ENCODE assay signal across 22 cellular contexts in the genomic region with DNA sequence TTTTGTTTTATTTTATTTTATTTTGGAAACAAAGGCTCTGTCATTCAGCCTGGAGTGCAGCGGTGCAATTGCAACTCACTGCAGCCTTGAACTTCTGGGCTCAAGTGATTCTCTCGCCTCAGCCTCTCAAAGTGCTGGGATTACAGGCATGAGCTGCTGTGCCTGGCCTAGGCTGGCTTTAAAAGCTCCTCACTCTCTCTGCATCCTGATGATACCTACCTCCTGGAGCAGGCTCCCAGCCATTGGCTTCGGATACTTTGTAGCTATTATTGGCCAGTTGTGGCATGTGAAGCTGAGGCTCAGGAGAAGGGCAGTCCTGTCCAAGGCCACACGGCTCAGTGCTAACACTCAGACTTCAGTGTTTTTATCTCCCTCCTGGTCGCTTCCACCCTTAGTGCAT.
DNase-seq lines count a peak whose midpoint lies in the region; ATAC-seq, FAIRE-seq and TF ChIP-seq lines count a peak whose summit lies in the region.
"Had no signal": no experiment of that assay in that cellular context is flagged by ENCODE, and none has a peak within 500 bp of the region (broad histone marks: within the 10 kb centered on the region; RNA-seq: fewer than 3 reads in every experiment).

No MANE protein-coding gene starts in this region.

- ATAC-seq in HepG2, result peak; percentile 12
- ATAC-seq in right lobe of liver, result no peak
- ATAC-seq in Panc1, result peak; percentile 40
- ATAC-seq in T-helper 17 cell, result no peak

- peaks cover 2% of the 10 kb centered on the region for H3K36me3 Mint-ChIP-seq in T-helper 17 cell (ENCODE audit: low read depth)
- no peaks in the 10 kb centered on the region for H3K36me3 Mint-ChIP-seq in T-helper 2 cell treated with Interferon-gamma antibody and Interleukin-4, amounts not matched to agents 5 μg/mL and 100 μg/mL, for 36 hours (ENCODE audit: low read depth)
- H3K36me3 Mint-ChIP-seq: CD4-positive, CD25-positive, alpha-beta regulatory T cell; CD8-positive, alpha-beta memory T cell had no signal

- no peak for TF ChIP-seq RAD21 in HepG2 (CRISPR knock-in tag; IDR thresholded peaks at IDR 0.05)

- no peak overlapping the region for H2AFZ ChIP-seq in HepG2 (ENCODE audit: low read length)
- H2AFZ ChIP-seq: GM23248 had no signal

- H4K8ac ChIP-seq in mesendoderm (ENCODE audit: low read depth, low read length), result no peak overlapping the region

- H2AK5ac ChIP-seq in mesendoderm (ENCODE audit: low read length), result no peak overlapping the region

- POLR2A ChIA-PET in HepG2 (lab: Yijun Ruan, JAX) (interaction anchor here (0.8 to 9.7 kb wide), 6 partner anchors 10 to 154 kb away, joined by 3 to 335 read pairs (median 8); no protein-coding TSS in a partner anchor), Panc1 (lab: Charles Lee) (interaction anchor here (0.5 to 1.2 kb wide), 4 partner anchors 10 to 284 kb away, joined by 3 to 4 read pairs (median 4); no protein-coding TSS in a partner anchor)

- H3K79me1 ChIP-seq in mesendoderm (ENCODE audit: low read length), result peaks cover 5% of the 10 kb centered on the region

- in situ Hi-C loops in HepG2 (cut with HindIII; ENCODE audit: extremely low pct_ligation_motif_present, low pct_unique_long_range_greater_than_20kb), result no loop called here
- in situ Hi-C loops in Panc1 (cut with HindIII; ENCODE audit: low pct_unique_long_range_greater_than_20kb, low sequenced_read_pairs), result no loop called here

- H3K23ac ChIP-seq in mesendoderm (ENCODE audit: low read length), result no peak overlapping the region

- H3K4ac ChIP-seq in mesendoderm (ENCODE audit: low read depth, low read length), result no peak overlapping the region

- WGBS in HepG2 (ENCODE audit: low lambda C conversion rate), result 82% methylated on average over 5 of the region's 5 CpGs
- WGBS in right lobe of liver (ENCODE audit: insufficient coverage, low coverage, low lambda C conversion rate, missing lambda C conversion rate), result 96% methylated on average over 4 of the region's 5 CpGs
- no CpG with 5 or more reads among the region's 5 CpGs for WGBS in mesendoderm (ENCODE audit: extremely low coverage, insufficient coverage, low lambda C conversion rate)

- H3K18ac ChIP-seq in mesendoderm (ENCODE audit: low read length), result no peak overlapping the region

- H3K27me3 ChIP-seq in HepG2 (ENCODE audit: control insufficient read depth in 1 of 2, insufficient read depth in 2 of 2, low read length in 2 of 2) (no peaks in the 10 kb centered on the region), right lobe of liver (no peaks in the 10 kb centered on the region), Panc1 (ENCODE audit: control insufficient read depth, insufficient read depth, low read length) (no peaks in the 10 kb centered on the region), mesendoderm (ENCODE audit: insufficient read depth, low read length, poor library complexity) (no peaks in the 10 kb centered on the region)
- H3K27me3 ChIP-seq: BE2C had no signal

- TF ChIP-seq CTCF in HepG2 (CRISPR knock-in tag; IDR thresholded peaks at IDR 0.05) (no peak), right lobe of liver (IDR thresholded peaks at IDR 0.05) (no peak), Panc1 (IDR thresholded peaks at IDR 0.05) (no peak)

- peaks cover 2% of the 10 kb centered on the region for H3K4me1 Mint-ChIP-seq in T-helper 17 cell
- no peaks in the 10 kb centered on the region for H3K4me1 Mint-ChIP-seq in T-helper 2 cell treated with Interferon-gamma antibody and Interleukin-4, amounts not matched to agents 5 μg/mL and 100 μg/mL, for 36 hours (ENCODE audit: low read depth)
- H3K4me1 Mint-ChIP-seq: CD4-positive, CD25-positive, alpha-beta regulatory T cell; CD8-positive, alpha-beta memory T cell had no signal

- no peak for DNase-seq in HepG2 (ENCODE audit: low spot score)
- DNase-seq in right lobe of liver, result no peak
- DNase-seq in Panc1 (ENCODE audit: low read depth, low spot score), result no peak
- peak; percentile 53 for DNase-seq in mesendoderm
- DNase-seq in T-helper 17 cell, result no peak
- no peak for DNase-seq in T-helper 2 cell treated with Interferon-gamma antibody and Interleukin-4, amounts not matched to agents 5 μg/mL and 100 μg/mL, for 36 hours (ENCODE audit: low spot score)
- DNase-seq in DMS79 treated with DMSO at 0.1 percent for 48 hours (lab: John Stamatoyannopoulos, UW), result no peak
- DNase-seq: ACHN; BE2C; CD4-positive, CD25-positive, alpha-beta regulatory T cell; CD8-positive, alpha-beta memory T cell; COR-L47; DMS153; GM23248; HCEC 1CT; HFFc6; KG1 had no signal

- H3K4me3 ChIP-seq in HepG2 (replicated peaks in 1 of 3; ENCODE audit: insufficient read depth in 1 of 3, low read depth in 2 of 3, low read length in 3 of 3) (no peak overlapping the region), right lobe of liver (no peak overlapping the region), Panc1 (ENCODE audit: low read depth in 2 of 2, low read length in 2 of 2) (no peak overlapping the region), mesendoderm (ENCODE audit: low read length) (no peak overlapping the region)
- H3K4me3 ChIP-seq: GM23248 had no signal

- no peak overlapping the region for H3K56ac ChIP-seq in mesendoderm (ENCODE audit: low read length)

- H3K27me3 Mint-ChIP-seq in T-helper 17 cell, result no peaks in the 10 kb centered on the region
- H3K27me3 Mint-ChIP-seq in T-helper 2 cell treated with Interferon-gamma antibody and Interleukin-4, amounts not matched to agents 5 μg/mL and 100 μg/mL, for 36 hours (ENCODE audit: low read depth), result peaks cover 2% of the 10 kb centered on the region
- H3K27me3 Mint-ChIP-seq: CD4-positive, CD25-positive, alpha-beta regulatory T cell had no signal

- H3K9me3 Mint-ChIP-seq in T-helper 2 cell treated with Interferon-gamma antibody and Interleukin-4, amounts not matched to agents 5 μg/mL and 100 μg/mL, for 36 hours, result no peaks in the 10 kb centered on the region
- H3K9me3 Mint-ChIP-seq: CD4-positive, CD25-positive, alpha-beta regulatory T cell; CD8-positive, alpha-beta memory T cell; HFFc6 had no signal

- TF ChIP-seq POLR2A in HepG2 (IDR thresholded peaks at IDR 0.05; ENCODE audit: insufficient read depth in 1 of 2, low read depth in 2 of 2, low read length in 2 of 2) (no peak), right lobe of liver (IDR thresholded peaks at IDR 0.05) (no peak)

- H2BK120ac ChIP-seq in mesendoderm (ENCODE audit: low read depth, low read length), result no peak overlapping the region

- H3K9me3 ChIP-seq in HepG2 (ENCODE audit: low read length) (no peaks in the 10 kb centered on the region), right lobe of liver (no peaks in the 10 kb centered on the region), Panc1 (ENCODE audit: control insufficient read depth, insufficient read depth, low read depth, low read length) (no peaks in the 10 kb centered on the region), T-helper 17 cell (ENCODE audit: control insufficient read depth, low read length, poor library complexity, severe bottlenecking) (no peaks in the 10 kb centered on the region)

- CTCF ChIA-PET in HepG2 (lab: Yijun Ruan, JAX; ENCODE audit: low intra/inter-chr PET ratio, low total read pairs), result no interaction called here
- CTCF ChIA-PET in Panc1 (lab: Charles Lee), result no interaction called here

- no peak overlapping the region for H3K4me3 Mint-ChIP-seq in T-helper 17 cell
- H3K4me3 Mint-ChIP-seq in T-helper 2 cell treated with Interferon-gamma antibody and Interleukin-4, amounts not matched to agents 5 μg/mL and 100 μg/mL, for 36 hours, result no peak overlapping the region
- H3K4me3 Mint-ChIP-seq: CD4-positive, CD25-positive, alpha-beta regulatory T cell; CD8-positive, alpha-beta memory T cell; HFFc6 had no signal

- H3K4me2 ChIP-seq in HepG2 (ENCODE audit: low read depth, low read length), result peak overlapping the region; percentile 10; the same call in 1 of the 2 replicates
- no peak overlapping the region for H3K4me2 ChIP-seq in mesendoderm (ENCODE audit: low read length)

- H3K79me2 ChIP-seq in HepG2 (ENCODE audit: insufficient read depth, low read length) (peaks cover 75% of the 10 kb centered on the region), mesendoderm (ENCODE audit: control insufficient read depth, insufficient read depth, low read length) (no peaks in the 10 kb centered on the region)

- H3K27ac Mint-ChIP-seq in T-helper 17 cell, result no peak overlapping the region
- H3K27ac Mint-ChIP-seq in T-helper 2 cell treated with Interferon-gamma antibody and Interleukin-4, amounts not matched to agents 5 μg/mL and 100 μg/mL, for 36 hours, result no peak overlapping the region
- H3K27ac Mint-ChIP-seq: HFFc6 had no signal

- H3K9ac ChIP-seq in HepG2 (ENCODE audit: insufficient read depth, low read depth, low read length), result no peak overlapping the region
- H3K9ac ChIP-seq in mesendoderm (ENCODE audit: low read length), result no peak overlapping the region
- H3K9ac ChIP-seq: GM23248 had no signal

- TF ChIP-seq EP300 in HepG2 (IDR thresholded peaks at IDR 0.05; ENCODE audit: low read depth in 2 of 2, low read length in 2 of 2), result no peak
- TF ChIP-seq EP300 in HepG2 (CRISPR knock-in tag; IDR thresholded peaks at IDR 0.05; ENCODE audit: borderline replicate concordance), result no peak

- no TSS peak for BruUV-seq in HepG2 (replicated peaks; lab: Mats Ljungman, UMichigan)
- no TSS peak for BruUV-seq in Panc1 (replicated peaks; lab: Mats Ljungman, UMichigan)

- H2BK15ac ChIP-seq in mesendoderm (replicated peaks; ENCODE audit: low read depth), result no peak overlapping the region

- FAIRE-seq in HepG2 (lab: Jason Lieb, UNC), result no peak
- FAIRE-seq: A204.1, G401.6, GM12891, GM19239 had no signal

- H4K5ac ChIP-seq in mesendoderm (ENCODE audit: low read length), result no peak overlapping the region

- H3K4me1 ChIP-seq in HepG2 (ENCODE audit: insufficient read depth, low read length) (peaks cover 79% of the 10 kb centered on the region), right lobe of liver (peaks cover 0 to 21% (median 0%) of the 10 kb centered on the region in 4 donors), Panc1 (ENCODE audit: control insufficient read depth, insufficient read depth, low read length) (peaks cover 85% of the 10 kb centered on the region), mesendoderm (ENCODE audit: control insufficient read depth, low read depth, low read length) (peaks cover 4% of the 10 kb centered on the region)

- H4K20me1 ChIP-seq in HepG2 (ENCODE audit: insufficient read depth, low read length), result peaks cover 36% of the 10 kb centered on the region

- no peak overlapping the region for H2BK5ac ChIP-seq in mesendoderm (ENCODE audit: low read length)

- peaks cover 14 to 21% of the 10 kb centered on the region in 2 experiments for H3K36me3 ChIP-seq in HepG2 (replicated peaks in 1 of 2; ENCODE audit: control insufficient read depth in 1 of 2, insufficient read depth in 2 of 2, low read length in 2 of 2)
- H3K36me3 ChIP-seq in right lobe of liver, result peaks cover 0 to 6% (median 1%) of the 10 kb centered on the region in 4 donors
- peaks cover 7% of the 10 kb centered on the region for H3K36me3 ChIP-seq in Panc1 (ENCODE audit: control insufficient read depth, insufficient read depth, low read length)
- H3K36me3 ChIP-seq in mesendoderm (ENCODE audit: control insufficient read depth, insufficient read depth, low read length), result no peaks in the 10 kb centered on the region
- H3K36me3 ChIP-seq: BE2C had no signal

- peak overlapping the region; percentile 50 for H3K27ac ChIP-seq in HepG2 (ENCODE audit: extremely low read length, insufficient read depth, low read length)
- no peak overlapping the region for H3K27ac ChIP-seq in right lobe of liver
- peak overlapping the region; percentile 74 for H3K27ac ChIP-seq in Panc1 (ENCODE audit: low read length)
- H3K27ac ChIP-seq in mesendoderm (ENCODE audit: low read depth, low read length), result no peak overlapping the region
- H3K27ac ChIP-seq: GM23248, HL-60 had no signal

- intact Hi-C loops in HepG2 (cut with micrococcal nuclease; ENCODE audit: unreplicated experiment), result no loop called here
- intact Hi-C loops in right lobe of liver (cut with DNase I), result no loop called here
- intact Hi-C loops in Panc1 (cut with micrococcal nuclease; ENCODE audit: unreplicated experiment), result no loop called here

Comparison
In these comparisons a context has a peak if more than half of its experiments do, and no peak if none do; other contexts are left out.
1. ATAC-seq: peak in HepG2 (single experiment) and Panc1 (single experiment); none in right lobe of liver (0 of 4) and T-helper 17 cell (single experiment).
2. H3K27ac ChIP-seq: peak in HepG2 (single experiment) and Panc1 (single experiment); none in right lobe of liver (0 of 3) and mesendoderm (single experiment).